ENCODE assay signal across 15 cellular contexts in genomic region chr4:76547167-76547760, GRCh38.
DNase-seq lines count a peak whose midpoint lies in the region; ATAC-seq and TF ChIP-seq lines count a peak whose summit lies in the region.
"Had no signal": no experiment of that assay in that cellular context is flagged by ENCODE, and none has a peak within 500 bp of the region (broad histone marks: within the 10 kb centered on the region; RNA-seq: fewer than 3 reads in every experiment).

No MANE protein-coding gene starts in this region.

- H3K27me3 ChIP-seq in Panc1 (ENCODE audit: control insufficient read depth, insufficient read depth, low read length) (no peaks in the 10 kb centered on the region), esophagus muscularis mucosa (no peaks in the 10 kb centered on the region), neuronal stem cell (ENCODE audit: control insufficient read depth in 3 of 3, insufficient read depth in 3 of 3, low read depth in 1 of 3, low read length in 3 of 3) (no peaks in the 10 kb centered on the region)
- H3K27me3 ChIP-seq: upper lobe of left lung had no signal

- H3K36me3 ChIP-seq in Panc1 (ENCODE audit: control insufficient read depth, insufficient read depth, low read length) (no peaks in the 10 kb centered on the region), esophagus muscularis mucosa (no peaks in the 10 kb centered on the region), neuronal stem cell (replicated peaks in 1 of 2; ENCODE audit: control insufficient read depth in 2 of 2, insufficient read depth in 2 of 2, low read length in 2 of 2) (peaks cover 0 to 14% of the 10 kb centered on the region in 2 donors)
- H3K36me3 ChIP-seq: upper lobe of left lung had no signal

- no peak overlapping the region for H2AK5ac ChIP-seq in neuronal stem cell (ENCODE audit: low read depth, low read length)

- no peak overlapping the region for H2AFZ ChIP-seq in neuronal stem cell (ENCODE audit: low read length)

- DNase-seq in EH (ENCODE audit: low read depth): peak; percentile 78
- no peak for DNase-seq in Panc1 (ENCODE audit: low read depth, low spot score)
- no peak for DNase-seq in esophagus muscularis mucosa (ENCODE audit: extremely low spot score)
- DNase-seq in neuronal stem cell (ENCODE audit: low spot score): peak; percentile 65
- DNase-seq in posterior cingulate gyrus: no peak
- no peak for DNase-seq in activated gamma-delta T cell treated with Interleukin-2 at 50 U/mL for 16 hours
- DNase-seq: activated gamma-delta T cell; CD4-positive, alpha-beta T cell; effector memory CD8-positive, alpha-beta T cell; KG1; NCI-H69; stimulated activated CD4-positive, alpha-beta T cell treated with anti-CD3 and anti-CD28 coated beads, Interleukin-4, amount 100 ng/mL, for 24 hours had no signal

- peak; percentile 51 for ATAC-seq in Panc1
- no peak for ATAC-seq in HG03571 (IDR thresholded peaks at IDR 0.05; ENCODE audit: unreplicated experiment)
- no peak for ATAC-seq in HG02840 (IDR thresholded peaks at IDR 0.05; ENCODE audit: low FRiP score, unreplicated experiment)
- ATAC-seq: effector memory CD8-positive, alpha-beta T cell had no signal

- H3K14ac ChIP-seq in neuronal stem cell (ENCODE audit: low read length): no peak overlapping the region

- POLR2A ChIA-PET in Panc1 (lab: Charles Lee): interaction anchor here (0.5 to 0.6 kb wide), 2 partner anchors 166 to 1361 kb away, joined by 5 to 10 read pairs; no protein-coding TSS in a partner anchor

- H2BK120ac ChIP-seq in neuronal stem cell (ENCODE audit: low read depth, low read length): no peak overlapping the region

- no peak overlapping the region for H3K4me2 ChIP-seq in neuronal stem cell (ENCODE audit: insufficient read depth, low read length, poor library complexity, severe bottlenecking)

- H3K9ac ChIP-seq in neuronal stem cell (ENCODE audit: low read depth, low read length, poor library complexity): no peak overlapping the region

- in situ Hi-C loops in Panc1 (cut with HindIII; ENCODE audit: low pct_unique_long_range_greater_than_20kb, low sequenced_read_pairs): no loop called here

- H3K4me3 ChIP-seq in Panc1 (ENCODE audit: low read depth in 2 of 2, low read length in 2 of 2) (no peak overlapping the region), esophagus muscularis mucosa (no peak overlapping the region), neuronal stem cell (ENCODE audit: low read length in 2 of 2) (no peak overlapping the region)
- H3K4me3 ChIP-seq: upper lobe of left lung had no signal

- H2BK5ac ChIP-seq in neuronal stem cell (ENCODE audit: low read length): no peak overlapping the region

- H3K9me3 ChIP-seq in Panc1 (ENCODE audit: control insufficient read depth, insufficient read depth, low read depth, low read length) (no peaks in the 10 kb centered on the region), esophagus muscularis mucosa (no peaks in the 10 kb centered on the region), neuronal stem cell (replicated peaks in 1 of 2; ENCODE audit: control insufficient read depth in 2 of 2, insufficient read depth in 1 of 2, low read depth in 1 of 2, low read length in 2 of 2) (peaks cover 0 to 13% of the 10 kb centered on the region in 2 donors)
- H3K9me3 ChIP-seq: upper lobe of left lung had no signal

- TF ChIP-seq POLR2A in esophagus muscularis mucosa (IDR thresholded peaks at IDR 0.05; ENCODE audit: low read depth): no peak

- intact Hi-C loops in Panc1 (cut with micrococcal nuclease; ENCODE audit: unreplicated experiment): no loop called here
- intact Hi-C loops in esophagus muscularis mucosa (cut with DNase I): no loop called here
- intact Hi-C loops in posterior cingulate gyrus (cut with DNase I): no loop called here

- CTCF ChIA-PET in Panc1 (lab: Charles Lee): no interaction called here

- TF ChIP-seq CTCF in Panc1 (IDR thresholded peaks at IDR 0.05) (no peak), esophagus muscularis mucosa (IDR thresholded peaks at IDR 0.05) (no peak)

- peak overlapping the region; percentile 69 for H3K27ac ChIP-seq in Panc1 (ENCODE audit: low read length)
- H3K27ac ChIP-seq in esophagus muscularis mucosa (replicated peaks in 1 of 4): peak overlapping the region; percentile 25 to 60 (median 40)
- no peak overlapping the region for H3K27ac ChIP-seq in neuronal stem cell (replicated peaks; ENCODE audit: low read length)

- no TSS peak for BruUV-seq in Panc1 (replicated peaks; lab: Mats Ljungman, UMichigan)

- H2BK12ac ChIP-seq in neuronal stem cell (ENCODE audit: low read length): no peak overlapping the region

- no peak overlapping the region for H4K91ac ChIP-seq in neuronal stem cell (ENCODE audit: low read depth, low read length, poor library complexity)

- H4K8ac ChIP-seq in neuronal stem cell (ENCODE audit: low read depth, low read length): no peak overlapping the region

- no peak overlapping the region for H3K18ac ChIP-seq in neuronal stem cell (ENCODE audit: low read length)

- H2BK15ac ChIP-seq in neuronal stem cell (ENCODE audit: low read length): no peak overlapping the region

- H3K23ac ChIP-seq in neuronal stem cell (ENCODE audit: low read depth, low read length, poor library complexity): no peak overlapping the region

- no peaks in the 10 kb centered on the region for H3K79me1 ChIP-seq in neuronal stem cell (ENCODE audit: low read depth, low read length)

- WGBS in esophagus muscularis mucosa: 78% methylated on average over 11 of the region's 11 CpGs
- no CpG with 5 or more reads among the region's 11 CpGs for WGBS in neuronal stem cell (ENCODE audit: extremely low coverage in 2 of 2, insufficient read length in 2 of 2, insufficient replicate concordance in 1 of 2), 2 donors

- no peak overlapping the region for H3K4ac ChIP-seq in neuronal stem cell (ENCODE audit: low read length)

- TF ChIP-seq EP300 in esophagus muscularis mucosa (IDR thresholded peaks at IDR 0.05): no peak

- peaks cover 5% of the 10 kb centered on the region for H3K4me1 ChIP-seq in Panc1 (ENCODE audit: control insufficient read depth, insufficient read depth, low read length)
- peaks cover 0 to 48% (median 41%) of the 10 kb centered on the region in 4 donors for H3K4me1 ChIP-seq in esophagus muscularis mucosa
- H3K4me1 ChIP-seq in neuronal stem cell (ENCODE audit: control insufficient read depth in 2 of 2, insufficient read depth in 1 of 2, low read depth in 1 of 2, low read length in 2 of 2): peaks cover 15% of the 10 kb centered on the region in 2 donors

Comparison
In these comparisons a context has a peak if more than half of its experiments do, and no peak if none do; other contexts are left out.
1. DNase-seq: peak in EH (single experiment) and neuronal stem cell (single experiment); none in Panc1 (single experiment), esophagus muscularis mucosa (single experiment), posterior cingulate gyrus (0 of 10) and activated gamma-delta T cell treated with Interleukin-2 at 50 U/mL for 16 hours (single experiment).